In genomic region chr19:46220038-46220615, GRCh38 we compare ENCODE assay signal across 31 cellular contexts. TPM values are rescaled to one million over a fixed set of nuclear protein-coding genes. Genes with fewer than 3 reads are reported as not detected.
"Had no signal": no experiment of that assay in that cellular context is flagged by ENCODE, and none has a peak within 500 bp of the region (broad histone marks: within the 10 kb centered on the region; RNA-seq: fewer than 3 reads in every experiment).

No MANE protein-coding gene starts in this region.

- H2AFZ ChIP-seq: parathyroid adenoma had no signal

- DNase-seq: dermis blood vessel endothelial cell; effector memory CD8-positive, alpha-beta T cell; erythroblast; esophagus squamous epithelium; foreskin melanocyte; head of caudate nucleus; left cardiac atrium; left lung; mesendoderm; naive B cell; right lobe of liver; stimulated activated CD4-positive, alpha-beta T cell treated with anti-CD3 and anti-CD28 coated beads, Interleukin-12 subunit alpha, Interleukin-12 subunit beta, amount 100 ng/mL, for 4 hours; stimulated activated CD4-positive, alpha-beta T cell treated with anti-CD3 and anti-CD28 coated beads, Interleukin-1b, Interleukin-23, amount 100 ng/mL, for 48 hours; stimulated activated CD4-positive, alpha-beta T cell treated with anti-CD3 and anti-CD28 coated beads, Interleukin-4, amount 100 ng/mL, for 1 hour; stimulated activated CD8-positive, alpha-beta memory T cell treated with anti-CD3 and anti-CD28 coated beads, Interleukin-4, amount 100 ng/mL, for 48 hours; stimulated activated naive CD4-positive, alpha-beta T cell; stimulated activated naive CD8-positive, alpha-beta T cell treated with anti-CD3 and anti-CD28 coated beads, Interleukin-15, amount 100 ng/mL, for 72 hours; transverse colon; upper lobe of right lung had no signal

- H3K4me1 ChIP-seq: left lung, right lobe of liver, upper lobe of right lung had no signal

- H3K27me3 ChIP-seq: right lobe of liver, upper lobe of right lung, vagina had no signal

- H3K4me2 ChIP-seq: smooth muscle cell had no signal

- H3K36me3 ChIP-seq: esophagus squamous epithelium, left lung, right lobe of liver, suprapubic skin, transverse colon, upper lobe of right lung, vagina had no signal

- H3K79me2 ChIP-seq: parathyroid adenoma had no signal

- H3K27ac ChIP-seq: coronary artery, esophagus squamous epithelium, left lung, parathyroid adenoma, right lobe of liver, suprapubic skin, transverse colon, upper lobe of right lung, vagina had no signal

- H3K9ac ChIP-seq: parathyroid adenoma had no signal

- H3K4me3 ChIP-seq: coronary artery, esophagus squamous epithelium, left lung, right lobe of liver, smooth muscle cell, suprapubic skin, transverse colon, upper lobe of right lung, vagina had no signal

- H3K9me3 ChIP-seq: esophagus squamous epithelium, left lung, right lobe of liver, suprapubic skin, transverse colon, upper lobe of right lung, vagina had no signal

RNA-seq across cellular contexts. Expression of gene IGFL1, which starts 9.4 kb away (rescaled TPM):
- total RNA-seq: dermis blood vessel endothelial cell; glomerular endothelial cell; kidney epithelial cell; left cardiac atrium; lung microvascular endothelial cell; natural killer cell treated with Interleukin-12 subunit alpha and Interleukin-12 subunit beta and Interleukin-15 and Interleukin-18, amount 100 ng/mL, for 72 hours; neural crest cell; osteoblast; progenitor cell of endocrine pancreas; right lobe of liver; smooth muscle cell; suprapubic skin; transverse colon; upper lobe of right lung had no signal
- polyA plus RNA-seq: smooth muscle cell had no signal
